In the genomic region with DNA sequence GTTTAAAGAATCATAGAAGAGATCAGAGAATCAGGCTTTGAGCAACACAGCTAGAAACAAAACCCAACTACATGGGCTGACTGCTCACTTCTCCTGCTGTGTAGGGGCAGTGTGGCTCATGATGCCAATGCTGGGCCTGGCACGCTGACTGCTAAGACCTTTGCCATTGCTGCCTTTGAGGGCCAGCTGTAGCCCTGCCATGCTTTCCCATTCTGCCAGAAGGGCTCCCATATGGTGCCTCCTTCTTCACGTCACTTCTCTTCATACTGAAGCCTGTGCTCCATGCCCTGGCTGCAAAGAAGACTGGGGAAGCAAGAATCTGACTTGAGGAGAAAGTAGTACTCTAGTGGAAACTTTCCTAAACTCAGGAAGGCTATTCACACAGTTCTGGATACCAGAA, we compare ENCODE assay signal across 26 cellular contexts.
A peak's percentile ranks its signal among the peaks of the same experiment; 100 is the strongest.
DNase-seq lines count a peak whose midpoint lies in the region; ATAC-seq, FAIRE-seq and TF ChIP-seq lines count a peak whose summit lies in the region.
"Had no signal": no experiment of that assay in that cellular context is flagged by ENCODE, and none has a peak within 500 bp of the region (broad histone marks: within the 10 kb centered on the region; RNA-seq: fewer than 3 reads in every experiment).

No MANE protein-coding gene starts in this region.

- H3K79me2 ChIP-seq in H9 (ENCODE audit: insufficient read depth, low read length) (no peaks in the 10 kb centered on the region), osteoblast (ENCODE audit: insufficient read depth, low read length) (no peaks in the 10 kb centered on the region)

- no peaks in the 10 kb centered on the region for H3K4me1 Mint-ChIP-seq in H9
- H3K4me1 Mint-ChIP-seq: CD14-positive monocyte; CD4-positive, alpha-beta memory T cell; CD4-positive, CD25-positive, alpha-beta regulatory T cell; CD8-positive, alpha-beta memory T cell had no signal

- in situ Hi-C loops in G401 (cut with HindIII; ENCODE audit: low sequenced_read_pairs) = no loop called here

- no peak overlapping the region for H2BK15ac ChIP-seq in H9 (ENCODE audit: low read depth, low read length)

- H3K9ac ChIP-seq in H9 (ENCODE audit: extremely low read depth, insufficient read length, low read length) = no peak overlapping the region
- H3K9ac ChIP-seq: BLaER1 had no signal

- H4K8ac ChIP-seq in H9 (replicated peaks; ENCODE audit: insufficient read length, low read depth, low read length) = no peak overlapping the region

- H2AK5ac ChIP-seq in H9 (ENCODE audit: insufficient read length, low read length) = no peak overlapping the region

- peak; percentile 96 for DNase-seq in G401 (ENCODE audit: low spot score)
- no peak for DNase-seq in H9
- DNase-seq in cerebellar nuclear complex (lab: John Stamatoyannopoulos, UW) = peak; percentile 54 to 86
- DNase-seq in osteoblast (ENCODE audit: insufficient read length, low spot score, missing footprints) = peak; percentile 30
- DNase-seq in D721Med (ENCODE audit: insufficient read length, low spot score) = no peak
- DNase-seq in stimulated activated CD4-positive, alpha-beta T cell treated with anti-CD3 and anti-CD28 coated beads, Interleukin-2, amount 100 ng/mL, for 48 hours = no peak
- no peak for DNase-seq in SIG-M5 (lab: John Stamatoyannopoulos, UW)
- DNase-seq: 8988T; ACHN; BE2C; CD4-positive, alpha-beta memory T cell; CD4-positive, CD25-positive, alpha-beta regulatory T cell; CD8-positive, alpha-beta memory T cell; COR-L47; DMS53; DMS79; DND-41; EL; GF-D8 had no signal

- TF ChIP-seq CTCF in H9 (conservative IDR thresholded peaks at IDR 0.05) (no peak), osteoblast (IDR thresholded peaks at IDR 0.05; ENCODE audit: extremely low read depth, low read depth, low read length) (no peak), D721Med (IDR thresholded peaks at IDR 0.05; ENCODE audit: insufficient read depth, missing control alignments) (no peak)

- H3K4me2 ChIP-seq in H9 (ENCODE audit: insufficient read depth, insufficient read length, low read length) = no peak overlapping the region
- no peak overlapping the region for H3K4me2 ChIP-seq in osteoblast (ENCODE audit: insufficient read depth, low read length)
- H3K4me2 ChIP-seq: BLaER1 had no signal

- H3K9me3 ChIP-seq in H9 (ENCODE audit: control insufficient read depth, low read depth, low read length) (no peaks in the 10 kb centered on the region), osteoblast (ENCODE audit: low read depth, low read length) (no peaks in the 10 kb centered on the region)
- H3K9me3 ChIP-seq: BLaER1 had no signal

- no peaks in the 10 kb centered on the region for H4K20me1 ChIP-seq in H9 (ENCODE audit: control insufficient read depth, insufficient read depth, insufficient read length)
- H4K20me1 ChIP-seq in osteoblast (ENCODE audit: insufficient read depth, low read length) = no peaks in the 10 kb centered on the region
- H4K20me1 ChIP-seq: BLaER1 had no signal

- H3K4me3 Mint-ChIP-seq in H9 = no peak overlapping the region
- H3K4me3 Mint-ChIP-seq: CD14-positive monocyte; CD4-positive, alpha-beta memory T cell; CD4-positive, CD25-positive, alpha-beta regulatory T cell; CD8-positive, alpha-beta memory T cell had no signal

- peaks cover 4% of the 10 kb centered on the region for H3K27me3 Mint-ChIP-seq in H9 (ENCODE audit: low read depth)

- no peaks in the 10 kb centered on the region for H3K4me1 ChIP-seq in H9 (ENCODE audit: insufficient read depth, low read length)
- H3K4me1 ChIP-seq in osteoblast (ENCODE audit: insufficient read depth, low read length) = no peaks in the 10 kb centered on the region
- H3K4me1 ChIP-seq: BE2C, BLaER1 had no signal

- no peak overlapping the region for H4K91ac ChIP-seq in H9 (ENCODE audit: insufficient read length, low read depth, low read length)

- H4K5ac ChIP-seq in H9 (ENCODE audit: insufficient read length, low read depth, low read length) = no peak overlapping the region

- no peak overlapping the region for H2BK20ac ChIP-seq in H9 (ENCODE audit: low read depth, low read length, poor library complexity, severe bottlenecking)

- no peak overlapping the region for H3K23ac ChIP-seq in H9 (ENCODE audit: insufficient read length, low read depth, low read length)

- H2BK5ac ChIP-seq in H9 (ENCODE audit: insufficient read length, low read length) = no peak overlapping the region

- no CpG with 5 or more reads among the region's 2 CpGs for WGBS in H9 (ENCODE audit: extremely low coverage, insufficient read length, low lambda C conversion rate)

- no peaks in the 10 kb centered on the region; a peak in 1 of 7 replicates for H3K36me3 Mint-ChIP-seq in H9 (ENCODE audit: insufficient read depth in 1 of 3, low read depth in 3 of 3)
- H3K36me3 Mint-ChIP-seq: CD14-positive monocyte; CD4-positive, CD25-positive, alpha-beta regulatory T cell; CD8-positive, alpha-beta memory T cell had no signal

- H3K79me1 ChIP-seq in H9 (ENCODE audit: insufficient read depth, low read depth, low read length, poor library complexity, severe bottlenecking) = no peaks in the 10 kb centered on the region

- no peaks in the 10 kb centered on the region for H3K23me2 ChIP-seq in H9 (ENCODE audit: insufficient read length, low read depth, low read length, poor library complexity, severe bottlenecking)

- no peaks in the 10 kb centered on the region; a peak in 1 of 5 replicates for H3K9me3 Mint-ChIP-seq in H9

- H3T11ph ChIP-seq in H9 (ENCODE audit: low read length) = no peak overlapping the region

- no peak overlapping the region for H2BK12ac ChIP-seq in H9 (ENCODE audit: insufficient read length, low read depth, low read length)

- peak overlapping the region; percentile 58 for H3K18ac ChIP-seq in H9 (ENCODE audit: insufficient read length, low read depth, low read length)

- no peak overlapping the region for H2AFZ ChIP-seq in H9 (ENCODE audit: low read length)
- H2AFZ ChIP-seq in osteoblast (ENCODE audit: low read length) = no peak overlapping the region

- no peak for ATAC-seq in SK-N-SH treated with all-trans-retinoic acid at 6 μM for 48 hours

- H3K4me3 ChIP-seq in osteoblast (ENCODE audit: insufficient read depth, low read length) = no peak overlapping the region
- H3K4me3 ChIP-seq: BLaER1 had no signal

- H3K27me3 ChIP-seq in H9 (ENCODE audit: insufficient read depth, low read length) = no peaks in the 10 kb centered on the region
- H3K27me3 ChIP-seq in osteoblast (ENCODE audit: insufficient read depth, low read length) = no peaks in the 10 kb centered on the region
- H3K27me3 ChIP-seq: BE2C, BLaER1 had no signal

- H3K27ac Mint-ChIP-seq in H9 = peak overlapping the region in 1 of 3 experiments; percentile 49; a peak in 1 of 7 replicates
- H3K27ac Mint-ChIP-seq: CD14-positive monocyte; CD4-positive, alpha-beta memory T cell; CD4-positive, CD25-positive, alpha-beta regulatory T cell had no signal

- H3K56ac ChIP-seq in H9 (ENCODE audit: insufficient read length, low read depth, low read length) = no peak overlapping the region

- no peak for FAIRE-seq in D721Med (lab: Jason Lieb, UNC)
- FAIRE-seq: A204.1, G401.6, GM12891, GM19239 had no signal

- H3K14ac ChIP-seq in H9 (ENCODE audit: insufficient read depth, low read length) = no peak overlapping the region

- no peak overlapping the region for H3K4ac ChIP-seq in H9 (ENCODE audit: low read depth, low read length)

- H3K36me3 ChIP-seq in osteoblast (ENCODE audit: insufficient read depth, low read length) = no peaks in the 10 kb centered on the region
- H3K36me3 ChIP-seq: BE2C, BLaER1 had no signal

- H2BK120ac ChIP-seq in H9 (ENCODE audit: low read depth, low read length, poor library complexity, severe bottlenecking) = no peak overlapping the region

- H3K27ac ChIP-seq in H9 (ENCODE audit: insufficient read length, low read depth, low read length) (no peak overlapping the region), osteoblast (ENCODE audit: low read depth, low read length) (no peak overlapping the region)
- H3K27ac ChIP-seq: BLaER1 had no signal

TF ChIP-seq in SK-N-SH treated with all-trans-retinoic acid at 6 μM for 48 hours, 23 proteins besides CTCF, POLR2A, EP300 and RAD21:
- no peak for TF ChIP-seq ESRRG (CRISPR knock-in tag; IDR thresholded peaks at IDR 0.05)
- no peak for TF ChIP-seq ZFP30 (CRISPR knock-in tag; IDR thresholded peaks at IDR 0.05)
- TF ChIP-seq, protein P1, sequence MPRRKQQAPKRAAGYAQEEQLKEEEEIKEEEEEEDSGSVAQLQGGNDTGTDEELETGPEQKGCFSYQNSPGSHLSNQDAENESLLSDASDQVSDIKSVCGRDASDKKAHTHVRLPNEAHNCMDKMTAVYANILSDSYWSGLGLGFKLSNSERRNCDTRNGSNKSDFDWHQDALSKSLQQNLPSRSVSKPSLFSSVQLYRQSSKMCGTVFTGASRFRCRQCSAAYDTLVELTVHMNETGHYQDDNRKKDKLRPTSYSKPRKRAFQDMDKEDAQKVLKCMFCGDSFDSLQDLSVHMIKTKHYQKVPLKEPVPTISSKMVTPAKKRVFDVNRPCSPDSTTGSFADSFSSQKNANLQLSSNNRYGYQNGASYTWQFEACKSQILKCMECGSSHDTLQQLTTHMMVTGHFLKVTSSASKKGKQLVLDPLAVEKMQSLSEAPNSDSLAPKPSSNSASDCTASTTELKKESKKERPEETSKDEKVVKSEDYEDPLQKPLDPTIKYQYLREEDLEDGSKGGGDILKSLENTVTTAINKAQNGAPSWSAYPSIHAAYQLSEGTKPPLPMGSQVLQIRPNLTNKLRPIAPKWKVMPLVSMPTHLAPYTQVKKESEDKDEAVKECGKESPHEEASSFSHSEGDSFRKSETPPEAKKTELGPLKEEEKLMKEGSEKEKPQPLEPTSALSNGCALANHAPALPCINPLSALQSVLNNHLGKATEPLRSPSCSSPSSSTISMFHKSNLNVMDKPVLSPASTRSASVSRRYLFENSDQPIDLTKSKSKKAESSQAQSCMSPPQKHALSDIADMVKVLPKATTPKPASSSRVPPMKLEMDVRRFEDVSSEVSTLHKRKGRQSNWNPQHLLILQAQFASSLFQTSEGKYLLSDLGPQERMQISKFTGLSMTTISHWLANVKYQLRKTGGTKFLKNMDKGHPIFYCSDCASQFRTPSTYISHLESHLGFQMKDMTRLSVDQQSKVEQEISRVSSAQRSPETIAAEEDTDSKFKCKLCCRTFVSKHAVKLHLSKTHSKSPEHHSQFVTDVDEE (CRISPR knock-in tag; IDR thresholded peaks at IDR 0.05) = no peak
- no peak for TF ChIP-seq ARNTL (CRISPR knock-in tag; IDR thresholded peaks at IDR 0.05; ENCODE audit: borderline replicate concordance, low read depth)
- TF ChIP-seq, protein P2, sequence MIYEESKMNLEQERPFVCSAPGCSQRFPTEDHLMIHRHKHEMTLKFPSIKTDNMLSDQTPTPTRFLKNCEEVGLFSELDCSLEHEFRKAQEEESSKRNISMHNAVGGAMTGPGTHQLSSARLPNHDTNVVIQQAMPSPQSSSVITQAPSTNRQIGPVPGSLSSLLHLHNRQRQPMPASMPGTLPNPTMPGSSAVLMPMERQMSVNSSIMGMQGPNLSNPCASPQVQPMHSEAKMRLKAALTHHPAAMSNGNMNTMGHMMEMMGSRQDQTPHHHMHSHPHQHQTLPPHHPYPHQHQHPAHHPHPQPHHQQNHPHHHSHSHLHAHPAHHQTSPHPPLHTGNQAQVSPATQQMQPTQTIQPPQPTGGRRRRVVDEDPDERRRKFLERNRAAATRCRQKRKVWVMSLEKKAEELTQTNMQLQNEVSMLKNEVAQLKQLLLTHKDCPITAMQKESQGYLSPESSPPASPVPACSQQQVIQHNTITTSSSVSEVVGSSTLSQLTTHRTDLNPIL (CRISPR knock-in tag; IDR thresholded peaks at IDR 0.05; ENCODE audit: low read depth) = no peak

Comparison
In these comparisons a context has a peak if more than half of its experiments do, and no peak if none do; other contexts are left out.
1. DNase-seq: peak in G401 (single experiment), cerebellar nuclear complex (2 of 2) and osteoblast (single experiment); none in H9 (single experiment), D721Med (single experiment), stimulated activated CD4-positive, alpha-beta T cell treated with anti-CD3 and anti-CD28 coated beads, Interleukin-2, amount 100 ng/mL, for 48 hours (0 of 2) and SIG-M5 (single experiment).